1 cellular context compared by ENCODE assay signal in genomic region chr17:66191607-66192377, GRCh38.
TF ChIP-seq lines count a peak whose summit lies in the region.

Gene CEP112, minus strand, starts transcription at chr17:66192133.

TF ChIP-seq in HepG2, 621 proteins besides CTCF, POLR2A, EP300 and RAD21 (continued from another document and continues in another):
- TF ChIP-seq PAX8 (CRISPR knock-in tag; IDR thresholded peaks at IDR 0.05; ENCODE audit: borderline replicate concordance) = no peak
- peak; percentile 31; the same call in 1 of the 2 replicates for TF ChIP-seq FOSL2 (CRISPR knock-in tag; IDR thresholded peaks at IDR 0.05)
- TF ChIP-seq SKI (IDR thresholded peaks at IDR 0.05; ENCODE audit: partially characterized antibody) = peak; percentile 68
- peak; percentile 63 for TF ChIP-seq E2F1 (CRISPR knock-in tag; IDR thresholded peaks at IDR 0.05)
- TF ChIP-seq POLR2AphosphoS5 (IDR thresholded peaks at IDR 0.05; ENCODE audit: low read depth, low read length) = no peak
- TF ChIP-seq HNF4A (CRISPR knock-in tag; IDR thresholded peaks at IDR 0.05) = peak; percentile 2; the same call in 1 of the 2 replicates
- TF ChIP-seq ZNF280B (CRISPR knock-in tag; IDR thresholded peaks at IDR 0.05; ENCODE audit: borderline replicate concordance) = no peak
- no peak for TF ChIP-seq ZNF260 (CRISPR knock-in tag; IDR thresholded peaks at IDR 0.05; ENCODE audit: borderline replicate concordance, low read depth)
- TF ChIP-seq ZNF678 (CRISPR knock-in tag; IDR thresholded peaks at IDR 0.05) = no peak
- TF ChIP-seq DPF2 (CRISPR knock-in tag; IDR thresholded peaks at IDR 0.05; ENCODE audit: borderline replicate concordance, low read depth) = no peak
- TF ChIP-seq SALL1 (CRISPR knock-in tag; IDR thresholded peaks at IDR 0.05) = peak; percentile 62
- TF ChIP-seq CENPT (CRISPR knock-in tag; IDR thresholded peaks at IDR 0.05; ENCODE audit: low read depth) = no peak
- no peak for TF ChIP-seq ZNF18 (CRISPR knock-in tag; IDR thresholded peaks at IDR 0.05; ENCODE audit: insufficient replicate concordance)
- TF ChIP-seq ZNF362 (CRISPR knock-in tag; IDR thresholded peaks at IDR 0.05; ENCODE audit: borderline replicate concordance) = no peak
- TF ChIP-seq LCORL (IDR thresholded peaks at IDR 0.05) = no peak
- TF ChIP-seq LCORL (CRISPR knock-in tag; IDR thresholded peaks at IDR 0.05) = peak; percentile 28; the same call in 1 of the 2 replicates
- no peak for TF ChIP-seq MED8 (CRISPR knock-in tag; IDR thresholded peaks at IDR 0.05; ENCODE audit: insufficient replicate concordance)
- no peak for TF ChIP-seq ZFYVE20 (CRISPR knock-in tag; IDR thresholded peaks at IDR 0.05; ENCODE audit: borderline replicate concordance, low read depth)
- peak; percentile 84; the same call in 1 of the 2 replicates for TF ChIP-seq ZNF749 (CRISPR knock-in tag; IDR thresholded peaks at IDR 0.05; ENCODE audit: borderline replicate concordance)
- no peak for TF ChIP-seq ZNF605 (CRISPR knock-in tag; IDR thresholded peaks at IDR 0.05)
- no peak for TF ChIP-seq RARA (CRISPR knock-in tag; IDR thresholded peaks at IDR 0.05)
- peak; percentile 86 for TF ChIP-seq THAP7 (CRISPR knock-in tag; IDR thresholded peaks at IDR 0.05)
- TF ChIP-seq ATF7 (IDR thresholded peaks at IDR 0.05) = no peak
- 0 out of 2 replicates have a peak, but pooled peaks have one; percentile 23 for TF ChIP-seq ATF7 (CRISPR knock-in tag; IDR thresholded peaks at IDR 0.05)
- TF ChIP-seq MED1 (CRISPR knock-in tag; IDR thresholded peaks at IDR 0.05) = no peak
- no peak; the same call in 1 of the 2 replicates for TF ChIP-seq ZNF280D (CRISPR knock-in tag; IDR thresholded peaks at IDR 0.05)
- peak; percentile 69 for TF ChIP-seq ZBTB14 (CRISPR knock-in tag; IDR thresholded peaks at IDR 0.05)
- TF ChIP-seq JUNB (CRISPR knock-in tag; IDR thresholded peaks at IDR 0.05; ENCODE audit: borderline replicate concordance) = no peak
- no peak for TF ChIP-seq PLRG1 (conservative IDR thresholded peaks at IDR 0.05)
- TF ChIP-seq AKAP8 (CRISPR knock-in tag; IDR thresholded peaks at IDR 0.05) = no peak
- no peak for TF ChIP-seq NFKBIZ (CRISPR knock-in tag; IDR thresholded peaks at IDR 0.05)
- peak; percentile 65 for TF ChIP-seq HNRNPLL (IDR thresholded peaks at IDR 0.05; ENCODE audit: low read depth, low read length, poor library complexity, severe bottlenecking)
- peak; percentile 63; the same call in 1 of the 2 replicates for TF ChIP-seq NFKB2 (CRISPR knock-in tag; IDR thresholded peaks at IDR 0.05; ENCODE audit: borderline replicate concordance)
- no peak for TF ChIP-seq ZNF576 (CRISPR knock-in tag; IDR thresholded peaks at IDR 0.05)
- no peak for TF ChIP-seq FOXC1 (CRISPR knock-in tag; IDR thresholded peaks at IDR 0.05; ENCODE audit: borderline replicate concordance)
- 0 out of 2 replicates have a peak, but pooled peaks have one; percentile 63 for TF ChIP-seq SAFB2 (CRISPR knock-in tag; IDR thresholded peaks at IDR 0.05; ENCODE audit: borderline replicate concordance, low read depth)
- TF ChIP-seq CREB3 (CRISPR knock-in tag; IDR thresholded peaks at IDR 0.05) = peak; percentile 68; the same call in 1 of the 2 replicates
- TF ChIP-seq ZNF713 (CRISPR knock-in tag; IDR thresholded peaks at IDR 0.05) = no peak
- peak; percentile 27; the same call in 1 of the 2 replicates for TF ChIP-seq GZF1 (CRISPR knock-in tag; IDR thresholded peaks at IDR 0.05)
- TF ChIP-seq ZNF407 (CRISPR knock-in tag; IDR thresholded peaks at IDR 0.05; ENCODE audit: not compliant biosample characterization) = peak; percentile 79
- no peak for TF ChIP-seq EZH2 (conservative IDR thresholded peaks at IDR 0.05; ENCODE audit: low read depth, low read length)
